Comparison of ENCODE assay signal across 15 cellular contexts in the genomic region with DNA sequence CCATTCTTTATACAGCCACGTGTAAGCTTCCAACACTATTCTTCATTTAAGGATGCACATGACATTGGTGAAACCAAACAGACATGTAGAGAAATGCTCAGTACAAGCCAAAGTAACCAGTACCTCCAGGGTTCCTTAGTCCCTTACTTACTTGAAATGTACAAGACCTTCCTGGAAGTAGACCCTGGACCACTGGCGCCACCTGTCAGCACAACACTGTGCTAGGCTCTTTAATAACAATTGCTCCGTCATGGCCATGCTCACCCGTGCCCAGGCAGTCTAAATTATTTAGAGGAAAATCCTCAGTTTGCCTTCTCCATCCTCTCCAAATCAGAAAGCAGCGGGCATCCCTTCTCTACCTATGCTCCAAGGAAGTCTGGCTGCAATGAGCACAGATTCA. TPM values are rescaled to one million over a fixed set of nuclear protein-coding genes. Genes with fewer than 3 reads are reported as not detected.
DNase-seq lines count a peak whose midpoint lies in the region; ATAC-seq and TF ChIP-seq lines count a peak whose summit lies in the region.
"Had no signal": no experiment of that assay in that cellular context is flagged by ENCODE, and none has a peak within 500 bp of the region (broad histone marks: within the 10 kb centered on the region; RNA-seq: fewer than 3 reads in every experiment).

No MANE protein-coding gene starts in this region.

- peaks cover 0 to 7% (median 0%) of the 10 kb centered on the region in 4 donors for H3K36me3 ChIP-seq in liver (ENCODE audit: control insufficient read depth in 4 of 4, insufficient read depth in 3 of 4, low read depth in 1 of 4, low read length in 3 of 4)
- H3K36me3 ChIP-seq in naive thymus-derived CD4-positive, alpha-beta T cell (ENCODE audit: control insufficient read depth in 2 of 3, insufficient read depth in 3 of 3, low read length in 3 of 3): no peaks in the 10 kb centered on the region
- no peaks in the 10 kb centered on the region for H3K36me3 ChIP-seq in effector memory CD4-positive, alpha-beta T cell (ENCODE audit: control insufficient read depth, insufficient read depth, low read length)

- H3K27ac Mint-ChIP-seq in natural killer cell: peak overlapping the region; percentile 19 to 33
- H3K27ac Mint-ChIP-seq in natural killer cell treated with Interleukin-12 subunit alpha and Interleukin-12 subunit beta and Interleukin-15 and Interleukin-18, amount 100 ng/mL, for 72 hours: peak overlapping the region in 1 of 2 donors; percentile 52
- no peak overlapping the region for H3K27ac Mint-ChIP-seq in activated CD8-positive, alpha-beta T cell treated with anti-CD3 and anti-CD28 coated beads, Interleukin-2, amount 10 ng/mL, durations not matched to agents 7 days and 5 days
- H3K27ac Mint-ChIP-seq in naive thymus-derived CD4-positive, alpha-beta T cell: peak overlapping the region in 1 of 9 donors; percentile 6
- H3K27ac Mint-ChIP-seq: activated naive CD8-positive, alpha-beta T cell treated with anti-CD3 and anti-CD28 coated beads, Interleukin-2, amount 10 ng/mL, durations not matched to agents 7 days and 5 days had no signal

- peaks cover 17 to 26% of the 10 kb centered on the region in 2 donors for H3K4me1 Mint-ChIP-seq in natural killer cell
- peaks cover 8 to 13% of the 10 kb centered on the region in 2 donors for H3K4me1 Mint-ChIP-seq in natural killer cell treated with Interleukin-12 subunit alpha and Interleukin-12 subunit beta and Interleukin-15 and Interleukin-18, amount 100 ng/mL, for 72 hours (ENCODE audit: low read depth in 2 of 2)
- peaks cover 5% of the 10 kb centered on the region for H3K4me1 Mint-ChIP-seq in activated CD8-positive, alpha-beta T cell treated with anti-CD3 and anti-CD28 coated beads, Interleukin-2, amount 10 ng/mL, durations not matched to agents 7 days and 5 days (ENCODE audit: low read depth)
- peaks cover 0 to 12% (median 6%) of the 10 kb centered on the region in 7 donors for H3K4me1 Mint-ChIP-seq in naive thymus-derived CD4-positive, alpha-beta T cell
- H3K4me1 Mint-ChIP-seq: activated naive CD8-positive, alpha-beta T cell treated with anti-CD3 and anti-CD28 coated beads, Interleukin-2, amount 10 ng/mL, durations not matched to agents 7 days and 5 days had no signal

- H3K4me3 Mint-ChIP-seq in natural killer cell: no peak overlapping the region
- no peak overlapping the region for H3K4me3 Mint-ChIP-seq in natural killer cell treated with Interleukin-12 subunit alpha and Interleukin-12 subunit beta and Interleukin-15 and Interleukin-18, amount 100 ng/mL, for 72 hours
- no peak overlapping the region for H3K4me3 Mint-ChIP-seq in activated CD8-positive, alpha-beta T cell treated with anti-CD3 and anti-CD28 coated beads, Interleukin-2, amount 10 ng/mL, durations not matched to agents 7 days and 5 days
- no peak overlapping the region for H3K4me3 Mint-ChIP-seq in naive thymus-derived CD4-positive, alpha-beta T cell
- H3K4me3 Mint-ChIP-seq: activated naive CD8-positive, alpha-beta T cell treated with anti-CD3 and anti-CD28 coated beads, Interleukin-2, amount 10 ng/mL, durations not matched to agents 7 days and 5 days had no signal

- no peak for DNase-seq in natural killer cell
- no peak for DNase-seq in natural killer cell treated with Interleukin-12 subunit alpha and Interleukin-12 subunit beta and Interleukin-15 and Interleukin-18, amount 100 ng/mL, for 72 hours (ENCODE audit: low spot score)
- DNase-seq in activated CD8-positive, alpha-beta T cell treated with anti-CD3 and anti-CD28 coated beads, Interleukin-2, amount 10 ng/mL, durations not matched to agents 7 days and 5 days: peak; percentile 22
- DNase-seq in naive thymus-derived CD4-positive, alpha-beta T cell: no peak
- no peak for DNase-seq in middle frontal gyrus (ENCODE audit: extremely low spot score, low spot score)
- no peak for DNase-seq in effector memory CD4-positive, alpha-beta T cell
- DNase-seq in C1 segment of cervical spinal cord (lab: John Stamatoyannopoulos, UW): no peak
- DNase-seq: activated naive CD8-positive, alpha-beta T cell treated with anti-CD3 and anti-CD28 coated beads, Interleukin-2, amount 10 ng/mL, durations not matched to agents 7 days and 5 days; GDM1; Karpas-422; kidney glomerular epithelial cell; NCI-H1436 treated with DMSO at 0.1 percent for 48 hours; PC-9; stomach had no signal

- H3K27me3 Mint-ChIP-seq in natural killer cell (ENCODE audit: low read depth in 2 of 2): no peaks in the 10 kb centered on the region
- no peaks in the 10 kb centered on the region for H3K27me3 Mint-ChIP-seq in natural killer cell treated with Interleukin-12 subunit alpha and Interleukin-12 subunit beta and Interleukin-15 and Interleukin-18, amount 100 ng/mL, for 72 hours
- no peaks in the 10 kb centered on the region for H3K27me3 Mint-ChIP-seq in activated CD8-positive, alpha-beta T cell treated with anti-CD3 and anti-CD28 coated beads, Interleukin-2, amount 10 ng/mL, durations not matched to agents 7 days and 5 days (ENCODE audit: low read depth)
- H3K27me3 Mint-ChIP-seq in naive thymus-derived CD4-positive, alpha-beta T cell: no peaks in the 10 kb centered on the region
- H3K27me3 Mint-ChIP-seq: activated naive CD8-positive, alpha-beta T cell treated with anti-CD3 and anti-CD28 coated beads, Interleukin-2, amount 10 ng/mL, durations not matched to agents 7 days and 5 days had no signal

- H3K4me3 ChIP-seq in liver (ENCODE audit: low read depth in 1 of 3, low read length in 3 of 3): no peak overlapping the region
- no peak overlapping the region for H3K4me3 ChIP-seq in naive thymus-derived CD4-positive, alpha-beta T cell (ENCODE audit: low read length)
- no peak overlapping the region for H3K4me3 ChIP-seq in effector memory CD4-positive, alpha-beta T cell (ENCODE audit: insufficient read depth, low read depth, low read length, poor library complexity, severe bottlenecking)
- H3K4me3 ChIP-seq: PC-9, stomach had no signal

- POLR2A ChIA-PET in activated CD8-positive, alpha-beta T cell treated with anti-CD3 and anti-CD28 coated beads, Interleukin-2, amount 10 ng/mL, durations not matched to agents 7 days and 5 days (lab: Charles Lee): no interaction called here
- POLR2A ChIA-PET in naive thymus-derived CD4-positive, alpha-beta T cell (lab: Charles Lee): no interaction called here

- no peaks in the 10 kb centered on the region for H3K4me1 ChIP-seq in liver (ENCODE audit: control insufficient read depth in 4 of 4, insufficient read depth in 4 of 4, low read length in 3 of 4)
- no peaks in the 10 kb centered on the region for H3K4me1 ChIP-seq in naive thymus-derived CD4-positive, alpha-beta T cell (ENCODE audit: control insufficient read depth in 2 of 2, insufficient read depth in 2 of 2, low read length in 2 of 2)
- no peaks in the 10 kb centered on the region for H3K4me1 ChIP-seq in effector memory CD4-positive, alpha-beta T cell (ENCODE audit: control insufficient read depth, insufficient read depth, low read length, poor library complexity, severe bottlenecking)
- H3K4me1 ChIP-seq: stomach had no signal

- H3K9ac ChIP-seq in liver (ENCODE audit: low read depth in 1 of 2, low read length in 2 of 2): no peak overlapping the region

- TF ChIP-seq CTCF in natural killer cell (IDR thresholded peaks at IDR 0.05) (no peak), liver (IDR thresholded peaks at IDR 0.05; ENCODE audit: low read depth, low read length, missing input control) (peak; percentile 5)

- H3K27ac ChIP-seq in liver (ENCODE audit: low read depth in 1 of 2, low read length in 2 of 2): no peak overlapping the region
- no peak overlapping the region for H3K27ac ChIP-seq in naive thymus-derived CD4-positive, alpha-beta T cell (ENCODE audit: low read depth, low read length)
- no peak overlapping the region for H3K27ac ChIP-seq in effector memory CD4-positive, alpha-beta T cell (ENCODE audit: insufficient read depth, low read length, poor library complexity, severe bottlenecking)
- H3K27ac ChIP-seq: PC-9, stomach had no signal

- 95% methylated on average over 5 of the region's 5 CpGs for whole genome bisulfite sequencing in liver

- H3K36me3 Mint-ChIP-seq in natural killer cell: no peaks in the 10 kb centered on the region
- H3K36me3 Mint-ChIP-seq in natural killer cell treated with Interleukin-12 subunit alpha and Interleukin-12 subunit beta and Interleukin-15 and Interleukin-18, amount 100 ng/mL, for 72 hours: no peaks in the 10 kb centered on the region
- no peaks in the 10 kb centered on the region for H3K36me3 Mint-ChIP-seq in activated CD8-positive, alpha-beta T cell treated with anti-CD3 and anti-CD28 coated beads, Interleukin-2, amount 10 ng/mL, durations not matched to agents 7 days and 5 days (ENCODE audit: low read depth)
- H3K36me3 Mint-ChIP-seq in naive thymus-derived CD4-positive, alpha-beta T cell: peaks cover 0 to 18% (median 5%) of the 10 kb centered on the region in 5 donors
- H3K36me3 Mint-ChIP-seq: activated naive CD8-positive, alpha-beta T cell treated with anti-CD3 and anti-CD28 coated beads, Interleukin-2, amount 10 ng/mL, durations not matched to agents 7 days and 5 days had no signal

- CTCF ChIA-PET in activated CD8-positive, alpha-beta T cell treated with anti-CD3 and anti-CD28 coated beads, Interleukin-2, amount 10 ng/mL, durations not matched to agents 7 days and 5 days (lab: Charles Lee): interaction anchor here (1.5 kb wide), 2 partner anchors 20 to 53 kb away, joined by 3 to 6 read pairs; no protein-coding TSS in a partner anchor
- CTCF ChIA-PET in naive thymus-derived CD4-positive, alpha-beta T cell (lab: Charles Lee): no interaction called here

- H3K27me3 ChIP-seq in liver (ENCODE audit: control insufficient read depth in 4 of 4, insufficient read depth in 4 of 4, low read length in 3 of 4): no peaks in the 10 kb centered on the region
- H3K27me3 ChIP-seq in naive thymus-derived CD4-positive, alpha-beta T cell (ENCODE audit: control insufficient read depth in 2 of 2, insufficient read depth in 2 of 2, low read length in 2 of 2): no peaks in the 10 kb centered on the region
- no peaks in the 10 kb centered on the region for H3K27me3 ChIP-seq in effector memory CD4-positive, alpha-beta T cell (replicated peaks; ENCODE audit: control insufficient read depth, insufficient read depth, low read length, poor library complexity, severe bottlenecking)
- H3K27me3 ChIP-seq: stomach had no signal

- no peaks in the 10 kb centered on the region for H3K9me3 ChIP-seq in liver (ENCODE audit: control insufficient read depth in 4 of 4, low read length in 3 of 4)
- H3K9me3 ChIP-seq in naive thymus-derived CD4-positive, alpha-beta T cell (ENCODE audit: control insufficient read depth in 2 of 3, low read length in 3 of 3): no peaks in the 10 kb centered on the region
- no peaks in the 10 kb centered on the region for H3K9me3 ChIP-seq in effector memory CD4-positive, alpha-beta T cell (ENCODE audit: control insufficient read depth, low read length)
- H3K9me3 ChIP-seq: stomach had no signal

- ATAC-seq in natural killer cell: no peak
- no peak for ATAC-seq in natural killer cell treated with Interleukin-12 subunit alpha and Interleukin-12 subunit beta and Interleukin-15 and Interleukin-18, amount 100 ng/mL, for 72 hours
- ATAC-seq in activated CD8-positive, alpha-beta T cell treated with anti-CD3 and anti-CD28 coated beads, Interleukin-2, amount 10 ng/mL, durations not matched to agents 7 days and 5 days: no peak
- no peak for ATAC-seq in naive thymus-derived CD4-positive, alpha-beta T cell

- TF ChIP-seq RAD21 in liver (IDR thresholded peaks at IDR 0.05): peak; percentile 40 to 54

- intact Hi-C loops in natural killer cell (cut with micrococcal nuclease): no loop called here
- intact Hi-C loops in naive thymus-derived CD4-positive, alpha-beta T cell (cut with micrococcal nuclease): loop anchor here (1.0 to 10.0 kb wide), 2 partner anchors 48 to 53 kb away; no protein-coding TSS in a partner anchor

- H3K9me3 Mint-ChIP-seq in natural killer cell: no peaks in the 10 kb centered on the region
- no peaks in the 10 kb centered on the region for H3K9me3 Mint-ChIP-seq in natural killer cell treated with Interleukin-12 subunit alpha and Interleukin-12 subunit beta and Interleukin-15 and Interleukin-18, amount 100 ng/mL, for 72 hours
- no peaks in the 10 kb centered on the region for H3K9me3 Mint-ChIP-seq in activated CD8-positive, alpha-beta T cell treated with anti-CD3 and anti-CD28 coated beads, Interleukin-2, amount 10 ng/mL, durations not matched to agents 7 days and 5 days (ENCODE audit: insufficient read depth)
- H3K9me3 Mint-ChIP-seq in naive thymus-derived CD4-positive, alpha-beta T cell: peaks cover 0 to 4% (median 0%) of the 10 kb centered on the region in 11 donors
- H3K9me3 Mint-ChIP-seq: activated naive CD8-positive, alpha-beta T cell treated with anti-CD3 and anti-CD28 coated beads, Interleukin-2, amount 10 ng/mL, durations not matched to agents 7 days and 5 days had no signal

RNA-seq across cellular contexts. Expression of a gene that starts 52.7 kb away (rescaled TPM):
- 10 to 100 TPM in 1 of 3 donors, 1 to 10 TPM in 2; 5.5 to 15.8 (median 8.2) TPM for total RNA-seq in natural killer cell
- total RNA-seq in natural killer cell treated with Interleukin-12 subunit alpha and Interleukin-12 subunit beta and Interleukin-15 and Interleukin-18, amount 100 ng/mL, for 72 hours: 1 to 10 TPM; 5.3 to 8.2 TPM
- total RNA-seq in activated CD8-positive, alpha-beta T cell treated with anti-CD3 and anti-CD28 coated beads, Interleukin-2, amount 10 ng/mL, durations not matched to agents 7 days and 5 days: 1 to 10 TPM; 2.3 to 3.1 TPM
- 100 to 1,000 TPM in 1 of 2 donors, 10 to 100 TPM in 1; 15.2 to 239 TPM for total RNA-seq in liver
- 10 to 100 TPM; 26.7 to 38.5 TPM for polyA plus RNA-seq in liver
- 1 to 10 TPM; 4.1 to 5.2 (median 4.9) TPM for total RNA-seq in naive thymus-derived CD4-positive, alpha-beta T cell
- polyA plus RNA-seq in naive thymus-derived CD4-positive, alpha-beta T cell: 1 to 10 TPM in 1 of 2 donors, under 1 TPM in 1; 0.60 to 2.1 TPM
